In the genomic region with DNA sequence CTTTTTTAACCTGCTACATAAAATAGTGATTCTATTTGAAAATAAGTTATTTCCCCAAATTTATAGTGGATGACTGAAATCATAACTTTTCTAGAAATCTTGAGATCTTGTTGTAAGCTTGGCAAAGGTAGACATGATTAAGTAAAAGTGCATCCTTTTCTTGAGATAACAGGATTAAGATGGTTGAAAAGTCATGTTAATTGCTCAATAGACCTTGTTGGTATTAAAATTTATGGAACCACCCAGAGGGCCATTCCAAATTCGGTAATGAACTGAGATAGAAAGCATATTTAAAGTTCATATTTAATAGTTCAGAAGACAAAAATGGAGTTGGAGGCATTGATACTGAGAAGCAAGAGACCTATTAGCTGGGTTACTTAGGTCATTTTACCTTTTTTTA, we compare ENCODE assay signal across 27 cellular contexts.
"Had no signal": no experiment of that assay in that cellular context is flagged by ENCODE, and none has a peak within 500 bp of the region (broad histone marks: within the 10 kb centered on the region; RNA-seq: fewer than 3 reads in every experiment).

No MANE protein-coding gene starts in this region.

- ATAC-seq: body of pancreas; effector memory CD8-positive, alpha-beta T cell; left colon; natural killer cell had no signal

- H3K36me3 ChIP-seq: adrenal gland, cardiac muscle cell, ovary, sigmoid colon, suprapubic skin, tibial artery had no signal

- H3K27ac Mint-ChIP-seq: activated naive CD8-positive, alpha-beta T cell; effector memory CD8-positive, alpha-beta T cell; immature natural killer cell; memory B cell; natural killer cell; progenitor cell of endocrine pancreas had no signal

- H3K27ac ChIP-seq: adrenal gland, body of pancreas, ovary, suprapubic skin, tibial artery had no signal

- DNase-seq: activated CD4-positive, alpha-beta T cell treated with anti-CD3 and anti-CD28 coated beads for 4 hours; activated CD4-positive, alpha-beta T cell treated with anti-CD3 and anti-CD28 coated beads, Interleukin-2, amount 50 U/mL, for 4 hours; activated effector memory CD4-positive, alpha-beta T cell treated with Interleukin-2 at 50 U/mL for 16 hours; activated naive CD4-positive, alpha-beta T cell treated with Interleukin-2 at 50 U/mL for 16 hours; activated T-cell treated with anti-CD3 and anti-CD28 coated beads for 4 hours; aorta; cortex of kidney; effector memory CD8-positive, alpha-beta T cell; erythroblast; kidney; left colon; natural killer cell; retina; sigmoid colon; stimulated activated CD4-positive, alpha-beta T cell treated with anti-CD3 and anti-CD28 coated beads, Interleukin-15, amount 100 ng/mL, for 24 hours; stimulated activated CD4-positive, alpha-beta T cell treated with anti-CD3 and anti-CD28 coated beads, Interleukin-2, amount 100 ng/mL, for 24 hours; stimulated activated naive CD4-positive, alpha-beta T cell had no signal

- H3K9me3 Mint-ChIP-seq: effector memory CD8-positive, alpha-beta T cell; memory B cell had no signal

- H3K4me3 ChIP-seq: adrenal gland, body of pancreas, cardiac muscle cell, ovary, sigmoid colon, suprapubic skin, tibial artery had no signal

- H3K36me3 Mint-ChIP-seq: activated naive CD8-positive, alpha-beta T cell; immature natural killer cell; memory B cell; natural killer cell had no signal

- H3K4me3 Mint-ChIP-seq: activated naive CD8-positive, alpha-beta T cell; effector memory CD8-positive, alpha-beta T cell; immature natural killer cell; memory B cell; natural killer cell had no signal

- H3K9me3 ChIP-seq: adrenal gland, body of pancreas, ovary, sigmoid colon, suprapubic skin, tibial artery had no signal

- H3K27me3 Mint-ChIP-seq: activated naive CD8-positive, alpha-beta T cell; effector memory CD8-positive, alpha-beta T cell; memory B cell; progenitor cell of endocrine pancreas had no signal

- H3K4me1 Mint-ChIP-seq: immature natural killer cell, memory B cell, natural killer cell had no signal

- H3K27me3 ChIP-seq: adrenal gland, body of pancreas, cardiac muscle cell, ovary, sigmoid colon, suprapubic skin, tibial artery had no signal
